In the genomic region with DNA sequence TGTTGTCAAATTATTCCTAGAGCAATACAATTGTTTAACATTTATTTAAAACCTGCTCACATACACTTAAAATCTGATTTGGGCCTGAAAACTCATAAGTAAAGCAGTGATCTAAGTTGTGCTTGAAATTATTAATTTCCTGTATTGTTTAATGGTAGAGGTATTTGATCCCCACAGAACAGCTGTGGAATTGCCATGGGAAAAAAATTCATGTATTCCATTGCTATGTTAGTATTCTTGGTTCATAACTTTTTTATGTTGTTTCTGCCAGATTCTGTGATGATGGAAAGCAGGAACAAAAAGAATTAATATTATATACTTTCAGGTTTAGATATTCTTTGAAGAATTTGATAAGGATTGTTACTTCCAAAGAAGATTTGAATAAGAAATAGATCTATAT, we compare ENCODE assay signal across 22 cellular contexts.
A peak's percentile ranks its signal among the peaks of the same experiment; 100 is the strongest.
DNase-seq lines count a peak whose midpoint lies in the region; ATAC-seq and TF ChIP-seq lines count a peak whose summit lies in the region.
"Had no signal": no experiment of that assay in that cellular context is flagged by ENCODE, and none has a peak within 500 bp of the region (broad histone marks: within the 10 kb centered on the region; RNA-seq: fewer than 3 reads in every experiment).

No MANE protein-coding gene starts in this region.

- H3K27ac Mint-ChIP-seq in osteocyte (ENCODE audit: unreplicated experiment), result peak overlapping the region; percentile 24
- no peak overlapping the region for H3K27ac Mint-ChIP-seq in stimulated activated naive B cell treated with anti-CD40 and anti-IgM and Interleukin-4, amounts not matched to agents 10 μg/mL and 1 μg/mL and 100 μg/mL, for 72 hours
- H3K27ac Mint-ChIP-seq: CD14-positive monocyte; CD4-positive, alpha-beta T cell; CD8-positive, alpha-beta memory T cell; GM23338; H9 had no signal

- no peaks in the 10 kb centered on the region for H3K36me3 Mint-ChIP-seq in osteocyte (ENCODE audit: unreplicated experiment)
- no peaks in the 10 kb centered on the region for H3K36me3 Mint-ChIP-seq in stimulated activated naive B cell treated with anti-CD40 and anti-IgM and Interleukin-4, amounts not matched to agents 10 μg/mL and 1 μg/mL and 100 μg/mL, for 72 hours
- H3K36me3 Mint-ChIP-seq: CD14-positive monocyte; CD8-positive, alpha-beta memory T cell had no signal

- H3K27me3 Mint-ChIP-seq in osteocyte (ENCODE audit: unreplicated experiment), result no peaks in the 10 kb centered on the region
- H3K27me3 Mint-ChIP-seq in stimulated activated naive B cell treated with anti-CD40 and anti-IgM and Interleukin-4, amounts not matched to agents 10 μg/mL and 1 μg/mL and 100 μg/mL, for 72 hours, result no peaks in the 10 kb centered on the region

- H3K4me3 Mint-ChIP-seq in osteocyte (ENCODE audit: unreplicated experiment), result no peak overlapping the region
- no peak overlapping the region for H3K4me3 Mint-ChIP-seq in stimulated activated naive B cell treated with anti-CD40 and anti-IgM and Interleukin-4, amounts not matched to agents 10 μg/mL and 1 μg/mL and 100 μg/mL, for 72 hours
- H3K4me3 Mint-ChIP-seq: CD14-positive monocyte; CD4-positive, alpha-beta T cell; CD8-positive, alpha-beta memory T cell; GM23338; H9 had no signal

- no peak for TF ChIP-seq CTCF in osteocyte (IDR thresholded peaks at IDR 0.05)

- H3K4me1 Mint-ChIP-seq in osteocyte (ENCODE audit: unreplicated experiment), result peaks cover 18% of the 10 kb centered on the region
- no peaks in the 10 kb centered on the region for H3K4me1 Mint-ChIP-seq in stimulated activated naive B cell treated with anti-CD40 and anti-IgM and Interleukin-4, amounts not matched to agents 10 μg/mL and 1 μg/mL and 100 μg/mL, for 72 hours
- H3K4me1 Mint-ChIP-seq: CD14-positive monocyte had no signal

- peaks cover 4% of the 10 kb centered on the region for H3K9me3 Mint-ChIP-seq in osteocyte (ENCODE audit: unreplicated experiment)
- H3K9me3 Mint-ChIP-seq in stimulated activated naive B cell treated with anti-CD40 and anti-IgM and Interleukin-4, amounts not matched to agents 10 μg/mL and 1 μg/mL and 100 μg/mL, for 72 hours, result no peaks in the 10 kb centered on the region
- H3K9me3 Mint-ChIP-seq: CD4-positive, alpha-beta T cell; CD8-positive, alpha-beta memory T cell; GM23338; H9 had no signal

- peak; percentile 24 for DNase-seq in LHCN-M2 (ENCODE audit: low read depth)
- DNase-seq in dermis microvascular lymphatic vessel endothelial cell (ENCODE audit: low read depth in 2 of 2), result peak; percentile 51 to 66
- peak; percentile 8 to 77 for DNase-seq in lung microvascular endothelial cell (ENCODE audit: low read depth in 2 of 2)
- no peak for DNase-seq in osteocyte (ENCODE audit: extremely low spot score, unreplicated experiment)
- no peak for DNase-seq in left cardiac atrium
- no peak for DNase-seq in stimulated activated naive B cell treated with anti-CD40 and anti-IgM and Interleukin-4, amounts not matched to agents 10 μg/mL and 1 μg/mL and 100 μg/mL, for 72 hours
- DNase-seq: 8988T; ACHN; AML-193; BE2C; CD4-positive, alpha-beta T cell; CD8-positive, alpha-beta memory T cell; DMS 273 treated with DMSO at 0.1 percent for 48 hours; DMS79; EL; GF-D8; H9 had no signal

- ATAC-seq in GM18870 (IDR thresholded peaks at IDR 0.05; ENCODE audit: unreplicated experiment) (no peak), left cardiac atrium (no peak)
- no peak for ATAC-seq in stimulated activated naive B cell treated with anti-CD40 and anti-IgM and Interleukin-4, amounts not matched to agents 10 μg/mL and 1 μg/mL and 100 μg/mL, for 72 hours (replicated peaks)
- ATAC-seq: A549, GM23338, HCT116 had no signal

- intact Hi-C loops in left cardiac atrium (cut with DNase I), result no loop called here

Comparison
In these comparisons a context has a peak if more than half of its experiments do, and no peak if none do; other contexts are left out.
1. DNase-seq: peak in LHCN-M2 (single experiment), dermis microvascular lymphatic vessel endothelial cell (2 of 2) and lung microvascular endothelial cell (2 of 2); none in osteocyte (single experiment), left cardiac atrium (single experiment) and stimulated activated naive B cell treated with anti-CD40 and anti-IgM and Interleukin-4, amounts not matched to agents 10 μg/mL and 1 μg/mL and 100 μg/mL, for 72 hours (single experiment).